Comparison of ENCODE assay signal across 19 cellular contexts in the genomic region with DNA sequence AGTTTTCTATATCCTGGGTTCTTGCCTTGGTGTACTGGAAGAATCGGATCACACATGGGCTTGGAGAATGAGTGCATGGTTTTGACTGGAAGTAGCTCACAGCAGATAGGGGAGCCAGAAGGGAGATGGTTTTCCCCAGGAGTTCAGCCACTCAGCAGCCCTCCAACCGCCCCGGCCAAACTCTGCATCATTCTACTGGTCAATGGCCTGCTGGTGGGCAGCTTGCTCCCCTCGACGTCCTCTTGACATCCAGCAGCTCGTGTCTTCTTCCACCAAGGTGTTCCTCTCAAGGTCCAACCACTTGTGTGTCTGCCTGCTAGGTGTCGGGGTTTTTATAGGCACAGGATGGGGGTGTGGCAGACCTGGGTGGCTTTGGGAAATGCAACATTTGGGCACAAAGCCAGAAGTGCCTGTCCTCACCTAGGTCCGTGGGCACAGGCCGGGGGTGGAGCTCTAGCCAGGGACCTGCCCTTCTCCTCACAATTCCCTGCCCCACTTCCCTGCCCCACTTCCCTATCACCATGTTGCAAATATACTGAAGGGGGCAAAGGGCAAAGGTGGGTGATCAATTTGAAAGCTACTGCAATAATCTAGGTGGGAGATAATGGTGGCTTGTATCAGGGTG. TPM values are rescaled to one million over a fixed set of nuclear protein-coding genes. Genes with fewer than 3 reads are reported as not detected.
DNase-seq lines count a peak whose midpoint lies in the region; ATAC-seq, FAIRE-seq and TF ChIP-seq lines count a peak whose summit lies in the region.
"Had no signal": no experiment of that assay in that cellular context is flagged by ENCODE, and none has a peak within 500 bp of the region (broad histone marks: within the 10 kb centered on the region; RNA-seq: fewer than 3 reads in every experiment).

No MANE protein-coding gene starts in this region.

- H3K9me3 ChIP-seq in CD4-positive, alpha-beta memory T cell (ENCODE audit: control insufficient read depth in 1 of 2, low read length in 2 of 2): no peaks in the 10 kb centered on the region
- H3K9me3 ChIP-seq in K562 (replicated peaks; ENCODE audit: control insufficient read depth, insufficient read depth, low read depth, low read length): no peaks in the 10 kb centered on the region
- H3K9me3 ChIP-seq in neuronal stem cell (replicated peaks in 1 of 2; ENCODE audit: control insufficient read depth in 2 of 2, insufficient read depth in 1 of 2, low read depth in 1 of 2, low read length in 2 of 2): no peaks in the 10 kb centered on the region
- H3K9me3 ChIP-seq in gastroesophageal sphincter: no peaks in the 10 kb centered on the region

- H3K18ac ChIP-seq in neuronal stem cell (ENCODE audit: low read length): no peak overlapping the region

- peak overlapping the region; percentile 66 for H2AK5ac ChIP-seq in neuronal stem cell (ENCODE audit: low read depth, low read length)

- H4K8ac ChIP-seq in neuronal stem cell (ENCODE audit: low read depth, low read length): no peak overlapping the region

- no peak overlapping the region for H2BK120ac ChIP-seq in neuronal stem cell (ENCODE audit: low read depth, low read length)

- peaks cover 66% of the 10 kb centered on the region for H3K4me1 Mint-ChIP-seq in activated CD4-positive, alpha-beta memory T cell treated with anti-CD3 and anti-CD28 coated beads for 36 hours (ENCODE audit: low read depth)
- peaks cover 65% of the 10 kb centered on the region for H3K4me1 Mint-ChIP-seq in activated CD4-positive, alpha-beta memory T cell treated with anti-CD3 and anti-CD28 coated beads, Interleukin-2, amount 10 ng/mL, durations not matched to agents 7 days and 5 days
- peaks cover 50 to 84% (median 65%) of the 10 kb centered on the region in 4 donors for H3K4me1 Mint-ChIP-seq in CD4-positive, alpha-beta memory T cell

- H3K4me2 ChIP-seq in K562 (ENCODE audit: insufficient read depth, low read length) (no peak overlapping the region), neuronal stem cell (ENCODE audit: insufficient read depth, low read length, poor library complexity, severe bottlenecking) (no peak overlapping the region)

- no peak overlapping the region for H2BK15ac ChIP-seq in neuronal stem cell (ENCODE audit: low read length)

- H3K14ac ChIP-seq in neuronal stem cell (ENCODE audit: low read length): no peak overlapping the region

- H3K9me1 ChIP-seq in K562 (ENCODE audit: control insufficient read depth, insufficient read depth, low read length): no peaks in the 10 kb centered on the region

- TF ChIP-seq CTCF in K562 (IDR thresholded peaks at IDR 0.05 in 2 of 3, conservative IDR thresholded peaks at IDR 0.05 in 1 of 3; ENCODE audit: insufficient read depth in 2 of 3, low read depth in 1 of 3, low read length in 3 of 3): no peak
- TF ChIP-seq CTCF in gastroesophageal sphincter (IDR thresholded peaks at IDR 0.05): no peak

- H3K79me1 ChIP-seq in neuronal stem cell (ENCODE audit: low read depth, low read length): no peaks in the 10 kb centered on the region

- H2BK12ac ChIP-seq in neuronal stem cell (ENCODE audit: low read length): no peak overlapping the region

- H3K4ac ChIP-seq in neuronal stem cell (ENCODE audit: low read length): no peak overlapping the region

- no peak overlapping the region for H3K9ac ChIP-seq in K562 (ENCODE audit: insufficient read depth in 1 of 2, low read depth in 2 of 2, low read length in 2 of 2)
- no peak overlapping the region for H3K9ac ChIP-seq in neuronal stem cell (ENCODE audit: low read depth, low read length, poor library complexity)

- H3K23ac ChIP-seq in neuronal stem cell (ENCODE audit: low read depth, low read length, poor library complexity): no peak overlapping the region

- no peaks in the 10 kb centered on the region for H3K36me3 Mint-ChIP-seq in activated CD4-positive, alpha-beta memory T cell treated with anti-CD3 and anti-CD28 coated beads for 36 hours
- peaks cover 8% of the 10 kb centered on the region for H3K36me3 Mint-ChIP-seq in activated CD4-positive, alpha-beta memory T cell treated with anti-CD3 and anti-CD28 coated beads, Interleukin-2, amount 10 ng/mL, durations not matched to agents 7 days and 5 days (ENCODE audit: low read depth)
- H3K36me3 Mint-ChIP-seq in CD4-positive, alpha-beta memory T cell: peaks cover 0 to 11% of the 10 kb centered on the region in 2 donors

- H3K9me3 Mint-ChIP-seq in activated CD4-positive, alpha-beta memory T cell treated with anti-CD3 and anti-CD28 coated beads for 36 hours: no peaks in the 10 kb centered on the region
- no peaks in the 10 kb centered on the region for H3K9me3 Mint-ChIP-seq in activated CD4-positive, alpha-beta memory T cell treated with anti-CD3 and anti-CD28 coated beads, Interleukin-2, amount 10 ng/mL, durations not matched to agents 7 days and 5 days
- no peaks in the 10 kb centered on the region for H3K9me3 Mint-ChIP-seq in CD4-positive, alpha-beta memory T cell
- H3K9me3 Mint-ChIP-seq: CD8-positive, alpha-beta T cell had no signal

- H3K4me3 ChIP-seq in CD4-positive, alpha-beta memory T cell (ENCODE audit: low read length in 2 of 2): no peak overlapping the region
- H3K4me3 ChIP-seq in K562 (no peak overlapping the region), neuronal stem cell (ENCODE audit: low read length in 2 of 2) (no peak overlapping the region), gastroesophageal sphincter (no peak overlapping the region)

- peak overlapping the region; percentile 50 for H3K27ac Mint-ChIP-seq in activated CD4-positive, alpha-beta memory T cell treated with anti-CD3 and anti-CD28 coated beads for 36 hours
- H3K27ac Mint-ChIP-seq in activated CD4-positive, alpha-beta memory T cell treated with anti-CD3 and anti-CD28 coated beads, Interleukin-2, amount 10 ng/mL, durations not matched to agents 7 days and 5 days: no peak overlapping the region
- H3K27ac Mint-ChIP-seq in CD4-positive, alpha-beta memory T cell: peak overlapping the region in 5 of 7 donors; percentile 26 to 87 (median 53)

- H3K4me3 Mint-ChIP-seq in activated CD4-positive, alpha-beta memory T cell treated with anti-CD3 and anti-CD28 coated beads for 36 hours: no peak overlapping the region
- H3K4me3 Mint-ChIP-seq in activated CD4-positive, alpha-beta memory T cell treated with anti-CD3 and anti-CD28 coated beads, Interleukin-2, amount 10 ng/mL, durations not matched to agents 7 days and 5 days: no peak overlapping the region
- H3K4me3 Mint-ChIP-seq in CD4-positive, alpha-beta memory T cell: peak overlapping the region in 2 of 8 donors; percentile 7 to 67
- H3K4me3 Mint-ChIP-seq: CD8-positive, alpha-beta T cell had no signal

- FAIRE-seq in K562 (lab: Jason Lieb, UNC): no peak
- FAIRE-seq: A204.1, RCC 7860 had no signal

- BruUV-seq in K562 (replicated peaks; lab: Mats Ljungman, UMichigan): no TSS peak

- TF ChIP-seq POLR2A in K562 (conservative IDR thresholded peaks at IDR 0.05) (no peak), gastroesophageal sphincter (IDR thresholded peaks at IDR 0.05) (no peak)

- no peak overlapping the region for H3K27ac ChIP-seq in CD4-positive, alpha-beta memory T cell (ENCODE audit: low read depth, low read length)
- H3K27ac ChIP-seq in K562 (ENCODE audit: extremely low read depth, low read depth, low read length) (no peak overlapping the region), neuronal stem cell (replicated peaks; ENCODE audit: low read length) (no peak overlapping the region), gastroesophageal sphincter (no peak overlapping the region)

- H4K91ac ChIP-seq in neuronal stem cell (ENCODE audit: low read depth, low read length, poor library complexity): no peak overlapping the region

- H3K27me3 Mint-ChIP-seq in activated CD4-positive, alpha-beta memory T cell treated with anti-CD3 and anti-CD28 coated beads for 36 hours: no peaks in the 10 kb centered on the region
- peaks cover 1% of the 10 kb centered on the region for H3K27me3 Mint-ChIP-seq in activated CD4-positive, alpha-beta memory T cell treated with anti-CD3 and anti-CD28 coated beads, Interleukin-2, amount 10 ng/mL, durations not matched to agents 7 days and 5 days
- no peaks in the 10 kb centered on the region for H3K27me3 Mint-ChIP-seq in CD4-positive, alpha-beta memory T cell

- no peaks in the 10 kb centered on the region for H4K20me1 ChIP-seq in K562 (replicated peaks; ENCODE audit: control insufficient read depth, insufficient read depth, low read length)

- H3K36me3 ChIP-seq in CD4-positive, alpha-beta memory T cell (ENCODE audit: insufficient read depth, low read length): no peaks in the 10 kb centered on the region
- no peaks in the 10 kb centered on the region for H3K36me3 ChIP-seq in K562 (ENCODE audit: control insufficient read depth, insufficient read depth, low read length)
- H3K36me3 ChIP-seq in neuronal stem cell (replicated peaks in 1 of 2; ENCODE audit: control insufficient read depth in 2 of 2, insufficient read depth in 2 of 2, low read length in 2 of 2): no peaks in the 10 kb centered on the region
- no peaks in the 10 kb centered on the region for H3K36me3 ChIP-seq in gastroesophageal sphincter

- intact Hi-C loops in activated CD4-positive, alpha-beta memory T cell treated with anti-CD3 and anti-CD28 coated beads for 36 hours (cut with micrococcal nuclease): no loop called here
- intact Hi-C loops in CD4-positive, alpha-beta memory T cell (cut with micrococcal nuclease): no loop called here
- intact Hi-C loops in K562 (cut with micrococcal nuclease): no loop called here

- 53% methylated on average over 9 of the region's 9 CpGs for WGBS in K562 (ENCODE audit: insufficient coverage, low coverage, missing lambda C conversion rate)
- no CpG with 5 or more reads among the region's 9 CpGs for WGBS in neuronal stem cell (ENCODE audit: extremely low coverage in 2 of 2, insufficient read length in 2 of 2, insufficient replicate concordance in 1 of 2), 2 donors
- 80 to 86% methylated on average over 1 to 5 of the region's 9 CpGs for WGBS in gastroesophageal sphincter (ENCODE audit: low coverage in 1 of 2), 2 donors

- H3K79me2 ChIP-seq in K562 (ENCODE audit: control insufficient read depth, insufficient read depth, low read length): peaks cover 18% of the 10 kb centered on the region

- ATAC-seq in K562 (no peak), gastroesophageal sphincter (no peak)
- ATAC-seq: CD8-positive, alpha-beta T cell; HCT116 had no signal

- no peak overlapping the region for H2BK5ac ChIP-seq in neuronal stem cell (ENCODE audit: low read length)

- TF ChIP-seq RAD21 in K562 (CRISPR knock-in tag; conservative IDR thresholded peaks at IDR 0.05 in 1 of 2, IDR thresholded peaks at IDR 0.05 in 1 of 2): no peak

- peaks cover 49% of the 10 kb centered on the region for H3K4me1 ChIP-seq in CD4-positive, alpha-beta memory T cell (ENCODE audit: insufficient read depth, low read length)
- H3K4me1 ChIP-seq in K562 (replicated peaks in 1 of 2; ENCODE audit: control insufficient read depth in 2 of 2, insufficient read depth in 2 of 2, low read length in 2 of 2) (no peaks in the 10 kb centered on the region; a peak in 1 of 5 replicates), neuronal stem cell (ENCODE audit: control insufficient read depth in 2 of 2, insufficient read depth in 1 of 2, low read depth in 1 of 2, low read length in 2 of 2) (peaks cover 2 to 9% of the 10 kb centered on the region in 2 donors), gastroesophageal sphincter (peaks cover 0 to 17% (median 6%) of the 10 kb centered on the region in 3 donors)

- CTCF ChIA-PET in activated CD4-positive, alpha-beta memory T cell treated with anti-CD3 and anti-CD28 coated beads for 36 hours (lab: Charles Lee): interaction anchor here (0.9 to 5.1 kb wide), 5 partner anchors 8 to 345 kb away, joined by 3 to 36 read pairs (median 5); a partner anchor contains a TSS
- CTCF ChIA-PET in activated CD4-positive, alpha-beta memory T cell treated with anti-CD3 and anti-CD28 coated beads, Interleukin-2, amount 10 ng/mL, durations not matched to agents 7 days and 5 days (lab: Charles Lee): interaction anchor here (1.2 to 1.5 kb wide), 3 partner anchors 12 to 409 kb away, joined by 3 to 7 read pairs (median 3); no protein-coding TSS in a partner anchor
- CTCF ChIA-PET in CD4-positive, alpha-beta memory T cell (lab: Charles Lee; ENCODE audit: partially characterized antibody): interaction anchor here (1.2 to 2.8 kb wide), 5 partner anchors 9 to 345 kb away, joined by 3 to 15 read pairs (median 7); a partner anchor contains a TSS
- CTCF ChIA-PET in K562 (lab: Yijun Ruan, JAX; ENCODE audit: low intra/inter-chr PET ratio): no interaction called here

- POLR2A ChIA-PET in activated CD4-positive, alpha-beta memory T cell treated with anti-CD3 and anti-CD28 coated beads for 36 hours (lab: Charles Lee): interaction anchor here (0.6 to 1.4 kb wide), 2 partner anchors 14 to 15 kb away, joined by 3 to 4 read pairs; no protein-coding TSS in a partner anchor
- POLR2A ChIA-PET in activated CD4-positive, alpha-beta memory T cell treated with anti-CD3 and anti-CD28 coated beads, Interleukin-2, amount 10 ng/mL, durations not matched to agents 7 days and 5 days (lab: Charles Lee): interaction anchor here (0.7 to 1.4 kb wide), 6 partner anchors 13 to 426 kb away, joined by 3 to 6 read pairs (median 4); a partner anchor contains a TSS
- POLR2A ChIA-PET in CD4-positive, alpha-beta memory T cell (lab: Charles Lee; ENCODE audit: partially characterized antibody): interaction anchor here (0.9 to 1.8 kb wide), 5 partner anchors 8 to 18 kb away, joined by 3 to 9 read pairs (median 6); a partner anchor contains a TSS
- POLR2A ChIA-PET in K562 (lab: Yijun Ruan, JAX): no interaction called here

- H3K27me3 ChIP-seq in CD4-positive, alpha-beta memory T cell (ENCODE audit: insufficient read depth, low read length): no peaks in the 10 kb centered on the region
- H3K27me3 ChIP-seq in K562 (ENCODE audit: control insufficient read depth in 2 of 2, insufficient read depth in 2 of 2, low read length in 2 of 2) (no peaks in the 10 kb centered on the region), neuronal stem cell (ENCODE audit: control insufficient read depth in 3 of 3, insufficient read depth in 3 of 3, low read depth in 1 of 3, low read length in 3 of 3) (peaks cover 0 to 25% (median 0%) of the 10 kb centered on the region in 3 experiments), gastroesophageal sphincter (no peaks in the 10 kb centered on the region)

- no peak overlapping the region for H2AFZ ChIP-seq in K562 (ENCODE audit: low read depth, low read length)
- no peak overlapping the region for H2AFZ ChIP-seq in neuronal stem cell (ENCODE audit: low read length)

- DNase-seq in activated CD4-positive, alpha-beta memory T cell treated with anti-CD3 and anti-CD28 coated beads for 36 hours: no peak
- no peak for DNase-seq in activated CD4-positive, alpha-beta memory T cell treated with anti-CD3 and anti-CD28 coated beads, Interleukin-2, amount 10 ng/mL, durations not matched to agents 7 days and 5 days
- DNase-seq in CD4-positive, alpha-beta memory T cell: no peak
- DNase-seq in K562 (ENCODE audit: extremely low read depth in 1 of 4, low spot score in 3 of 4) (no peak), neuronal stem cell (ENCODE audit: low spot score) (no peak), activated gamma-delta T cell (lab: John Stamatoyannopoulos, UW) (no peak)
- DNase-seq: Calu3; CD8-positive, alpha-beta T cell; GF-D8; GOT3; KG1; NCI-H1694 treated with DMSO at 0.1 percent for 48 hours; SHP77 had no signal

- in situ Hi-C loops in K562 (cut with MboI): loop anchor here (10.0 kb wide), 1 partner anchor 343 kb away; a partner anchor contains a TSS

- no peak for TF ChIP-seq EP300 in K562 (IDR thresholded peaks at IDR 0.05; ENCODE audit: low read length)
- TF ChIP-seq EP300 in gastroesophageal sphincter (IDR thresholded peaks at IDR 0.05): no peak

RNA-seq across cellular contexts. Expression of a gene that starts 3.0 kb away (rescaled TPM):
- 10 to 100 TPM; 34.7 to 35.7 TPM for total RNA-seq in activated CD4-positive, alpha-beta memory T cell treated with anti-CD3 and anti-CD28 coated beads for 36 hours
- 10 to 100 TPM; 27.7 to 28.2 TPM for total RNA-seq in activated CD4-positive, alpha-beta memory T cell treated with anti-CD3 and anti-CD28 coated beads, Interleukin-2, amount 10 ng/mL, durations not matched to agents 7 days and 5 days
- 10 to 100 TPM; 36.0 to 40.0 TPM for total RNA-seq in CD4-positive, alpha-beta memory T cell
- polyA plus RNA-seq in CD4-positive, alpha-beta memory T cell: 10 to 100 TPM; 17.2 to 27.3 TPM
- 4.7 and 10.7 TPM in 2 replicates for total RNA-seq in K562 (2011; cell fraction: chromatin; rRNA removed; ENCODE audit: low replicate concordance)
- 8.3 and 10.1 TPM in 2 replicates for total RNA-seq in K562 (2011; cell fraction: nucleolus; rRNA removed)
- total RNA-seq in K562 (2011; cell fraction: nucleoplasm; rRNA removed): 8.4 and 12.3 TPM in 2 replicates
- total RNA-seq in K562 (2014; rRNA removed): 26.5 and 30.7 TPM in 2 replicates
- 17.7 and 18.4 TPM in 2 replicates for total RNA-seq in K562 (2014; rRNA removed; fragmentation: Illumina TruSeq; extraction: Trizol)
- 18.8 and 20.8 TPM in 2 replicates for total RNA-seq in K562 (2015; rRNA removed; fragmentation: Illumina TruSeq; extraction: Trizol)
- 20.7 and 21.1 TPM in 2 replicates for total RNA-seq in K562 (2021)
- 13.7 and 14.0 TPM in 2 replicates for polyA plus RNA-seq in K562 (2011; rRNA removed)
- polyA plus RNA-seq in K562 (2011; cell fraction: cytosol; rRNA removed): 21.3 and 33.5 TPM in 2 replicates
- 9.0 and 10.8 TPM in 2 replicates for polyA plus RNA-seq in K562 (2011; cell fraction: nucleus; rRNA removed)
- 21.4 and 24.9 TPM in 2 replicates for polyA plus RNA-seq in K562 (2012)
- 17.0 and 18.8 TPM in 2 replicates for polyA plus RNA-seq in K562 (2014; fragmentation: Illumina TruSeq; extraction: Trizol)
- polyA plus RNA-seq in K562 (2014; fragmentation: Nextera tagmentation; extraction: Ambion mirVana): 10 to 100 TPM; 27.4 to 33.3 TPM
- polyA plus RNA-seq in K562 (2014; rRNA removed): 24.4 and 27.5 TPM in 2 replicates
- polyA minus RNA-seq in K562 (2011; rRNA and poly(A)+ RNA removed): 8.1 and 9.3 TPM in 2 replicates
- polyA minus RNA-seq in K562 (2011; cell fraction: cytosol; rRNA and poly(A)+ RNA removed): 9.2 and 13.6 TPM in 2 replicates
- 10.7 and 11.7 TPM in 2 replicates for polyA minus RNA-seq in K562 (2011; cell fraction: nucleus; rRNA and poly(A)+ RNA removed)
- polyA plus RNA-seq in neuronal stem cell (2013, experiment 1 of 2): 51.2 TPM
- polyA plus RNA-seq in neuronal stem cell (2013, experiment 2 of 2): 53.9 TPM
- total RNA-seq in gastroesophageal sphincter: 10 to 100 TPM in 3 of 4 donors, 1 to 10 TPM in 1; 7.8 to 26.0 (median 21.4) TPM

RNA-seq across cellular contexts. Expression of a gene that starts 12.9 kb away (rescaled TPM):
- total RNA-seq in activated CD4-positive, alpha-beta memory T cell treated with anti-CD3 and anti-CD28 coated beads for 36 hours: 1 to 10 TPM; 4.1 to 4.4 TPM
- 10 to 100 TPM; 17.6 to 18.1 TPM for total RNA-seq in activated CD4-positive, alpha-beta memory T cell treated with anti-CD3 and anti-CD28 coated beads, Interleukin-2, amount 10 ng/mL, durations not matched to agents 7 days and 5 days
- total RNA-seq in CD4-positive, alpha-beta memory T cell: 10 to 100 TPM; 29.2 to 30.1 TPM
- polyA plus RNA-seq in CD4-positive, alpha-beta memory T cell: 10 to 100 TPM; 22.6 to 27.6 TPM
- total RNA-seq in K562 (2011; cell fraction: chromatin; rRNA removed; ENCODE audit: low replicate concordance): not detected in 2 replicates
- total RNA-seq in K562 (2011; cell fraction: nucleolus; rRNA removed): not detected in 2 replicates
- total RNA-seq in K562 (2011; cell fraction: nucleoplasm; rRNA removed): not detected in 2 replicates
- not detected in 2 replicates for total RNA-seq in K562 (2014; rRNA removed)
- not detected in 2 replicates for total RNA-seq in K562 (2014; rRNA removed; fragmentation: Illumina TruSeq; extraction: Trizol)
- 0.07 and 0.08 TPM in 2 replicates for total RNA-seq in K562 (2015; rRNA removed; fragmentation: Illumina TruSeq; extraction: Trizol)
- total RNA-seq in K562 (2021): not detected in 2 replicates
- 0.04 and 0.07 TPM in 2 replicates for polyA plus RNA-seq in K562 (2011; rRNA removed)
- polyA plus RNA-seq in K562 (2011; cell fraction: cytosol; rRNA removed): not detected in 2 replicates
- not detected in 2 replicates for polyA plus RNA-seq in K562 (2011; cell fraction: nucleus; rRNA removed)
- polyA plus RNA-seq in K562 (2012): 0.09 and 0.11 TPM in 2 replicates
- polyA plus RNA-seq in K562 (2014; fragmentation: Illumina TruSeq; extraction: Trizol): not detected in 2 replicates
- under 1 TPM; 0.11 to 0.23 TPM for polyA plus RNA-seq in K562 (2014; fragmentation: Nextera tagmentation; extraction: Ambion mirVana)
- not detected in 2 replicates for polyA plus RNA-seq in K562 (2014; rRNA removed)
- 0.15 TPM in 1 of 2 replicates, not detected in the other for polyA minus RNA-seq in K562 (2011; rRNA and poly(A)+ RNA removed)
- not detected in 2 replicates for polyA minus RNA-seq in K562 (2011; cell fraction: cytosol; rRNA and poly(A)+ RNA removed)
- not detected in 2 replicates for polyA minus RNA-seq in K562 (2011; cell fraction: nucleus; rRNA and poly(A)+ RNA removed)
- polyA plus RNA-seq in neuronal stem cell (2013, experiment 1 of 2): 0.04 TPM
- 0.06 TPM for polyA plus RNA-seq in neuronal stem cell (2013, experiment 2 of 2)
- 1 to 10 TPM in 3 of 4 donors, under 1 TPM in 1; 0.78 to 4.9 (median 1.8) TPM for total RNA-seq in gastroesophageal sphincter
- total RNA-seq: Calu3, NCI-H460 had no signal
- polyA plus RNA-seq: BJ had no signal
